Comparison of ENCODE assay signal across 7 cellular contexts in the genomic region with DNA sequence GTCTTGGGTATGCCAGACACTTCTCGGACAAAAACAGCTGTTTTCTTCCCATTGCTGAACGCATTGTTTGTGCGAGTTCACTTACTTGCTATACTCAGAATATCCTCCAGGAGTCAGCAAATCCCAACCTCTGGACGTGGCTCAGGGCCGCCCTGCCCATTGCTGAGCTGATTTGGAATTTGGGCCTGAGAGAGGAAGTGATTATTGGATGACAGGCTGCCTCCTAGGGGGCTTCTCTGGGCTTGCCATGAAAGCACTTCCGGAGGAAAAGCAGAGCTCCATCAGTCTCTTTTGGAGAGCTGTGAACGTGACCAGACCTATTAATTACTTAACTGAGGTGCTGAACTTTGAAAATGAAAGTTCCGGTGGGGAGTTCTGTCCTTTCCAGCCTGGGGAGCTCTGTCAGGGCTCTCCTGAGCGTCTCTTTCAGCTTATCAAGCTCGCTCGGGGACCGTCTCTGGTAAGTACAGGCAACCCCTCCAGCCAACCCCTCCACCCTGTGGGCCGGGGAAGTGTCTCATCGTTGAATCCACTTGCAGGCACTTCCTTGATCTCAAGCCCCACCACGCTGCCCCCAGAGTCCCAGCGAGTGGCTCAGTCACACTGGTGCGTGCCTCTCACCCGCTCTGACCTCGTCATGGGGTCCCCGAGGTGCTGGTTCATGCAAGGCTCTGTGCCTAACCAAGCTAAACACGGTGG.
DNase-seq lines count a peak whose midpoint lies in the region; ATAC-seq, FAIRE-seq and TF ChIP-seq lines count a peak whose summit lies in the region.

No MANE protein-coding gene starts in this region.

- H3K36me3 ChIP-seq in WERI-Rb-1 (no peaks in the 10 kb centered on the region), bronchial epithelial cell (ENCODE audit: control insufficient read depth, insufficient read depth, low read length) (no peaks in the 10 kb centered on the region), kidney (ENCODE audit: control insufficient read depth in 1 of 2, insufficient read depth in 2 of 2, low read length in 2 of 2) (no peaks in the 10 kb centered on the region)

- H3K27ac ChIP-seq in WERI-Rb-1 (no peak overlapping the region), kidney (ENCODE audit: low read depth in 2 of 2, low read length in 2 of 2) (no peak overlapping the region)

- FAIRE-seq in bronchial epithelial cell (lab: Jason Lieb, UNC) (peak; percentile 40), kidney (lab: Jason Lieb, UNC) (peak; percentile 8)

- DNase-seq in NCI-H2171 (lab: John Stamatoyannopoulos, UW) (peak; percentile 27), WERI-Rb-1 (peak; percentile 48), bronchial epithelial cell (ENCODE audit: low read depth) (peak; percentile 66), kidney (peak; percentile 87)
- DNase-seq in stimulated activated CD4-positive, alpha-beta T cell treated with anti-CD3 and anti-CD28 coated beads, Interleukin-1b, Interleukin-23, amount 100 ng/mL, for 4 hours (ENCODE audit: low read depth in 2 of 2), result peak; percentile 34 to 51

- H3K4me3 ChIP-seq in WERI-Rb-1 (ENCODE audit: low read depth, low read length), result no peak overlapping the region
- H3K4me3 ChIP-seq in bronchial epithelial cell (ENCODE audit: low read depth, low read length), result no peak overlapping the region
- H3K4me3 ChIP-seq in kidney (ENCODE audit: low read length in 2 of 2), result no peak overlapping the region

- H3K9ac ChIP-seq in kidney (ENCODE audit: low read length in 2 of 2), result no peak overlapping the region

- peak; percentile 78 for TF ChIP-seq CTCF in WERI-Rb-1 (IDR thresholded peaks at IDR 0.05; ENCODE audit: low read depth, low read length)
- peak; percentile 81 for TF ChIP-seq CTCF in bronchial epithelial cell (IDR thresholded peaks at IDR 0.05; ENCODE audit: insufficient read depth, low read length, severe bottlenecking)
- TF ChIP-seq CTCF in kidney (IDR thresholded peaks at IDR 0.05; ENCODE audit: borderline replicate concordance, extremely low read depth, insufficient read depth), result peak; percentile 84

- intact Hi-C loops in kidney (cut with DNase I), result loop anchor here (10.0 kb wide), 1 partner anchor 1099 kb away; no protein-coding TSS in a partner anchor

- peaks cover 100% of the 10 kb centered on the region for H3K27me3 ChIP-seq in WERI-Rb-1 (ENCODE audit: insufficient read depth, low read depth, severe bottlenecking)
- H3K27me3 ChIP-seq in bronchial epithelial cell (ENCODE audit: control insufficient read depth, insufficient read depth, low read length), result no peaks in the 10 kb centered on the region

- peaks cover 0 to 5% of the 10 kb centered on the region in 2 donors for H3K4me1 ChIP-seq in kidney (ENCODE audit: control insufficient read depth in 1 of 2, insufficient read depth in 1 of 2, low read depth in 1 of 2, low read length in 2 of 2)

- peak; percentile 85 for ATAC-seq in GM18498 (IDR thresholded peaks at IDR 0.05; ENCODE audit: unreplicated experiment)
- ATAC-seq in HG03045 (IDR thresholded peaks at IDR 0.05; ENCODE audit: unreplicated experiment), result peak; percentile 79

- H3K9me3 ChIP-seq in WERI-Rb-1 (ENCODE audit: severe bottlenecking) (peaks cover 3% of the 10 kb centered on the region), kidney (ENCODE audit: control insufficient read depth in 1 of 2, low read length in 2 of 2) (no peaks in the 10 kb centered on the region)

Comparison
In these comparisons a context has a peak if more than half of its experiments do, and no peak if none do; other contexts are left out.
1. DNase-seq: peak in every context shown above with its lines; median percentile 87 in kidney; 66 in bronchial epithelial cell; 48 in WERI-Rb-1; 42 in stimulated activated CD4-positive, alpha-beta T cell treated with anti-CD3 and anti-CD28 coated beads, Interleukin-1b, Interleukin-23, amount 100 ng/mL, for 4 hours; 27 in NCI-H2171.